In genomic region chr6:147540075-147540474, GRCh38 we compare ENCODE assay signal across 1 cellular context.
TF ChIP-seq lines count a peak whose summit lies in the region.

No MANE protein-coding gene starts in this region.

TF ChIP-seq in K562, 482 proteins besides CTCF, POLR2A, EP300 and RAD21:
- TF ChIP-seq MAFF (IDR thresholded peaks at IDR 0.05; ENCODE audit: low read length) (no peak), ESRRB (CRISPR knock-in tag; IDR thresholded peaks at IDR 0.05; ENCODE audit: borderline replicate concordance) (no peak), HBP1 (CRISPR knock-in tag; IDR thresholded peaks at IDR 0.05) (no peak), ZBTB11 (CRISPR knock-in tag; IDR thresholded peaks at IDR 0.05) (no peak), ASH1L (IDR thresholded peaks at IDR 0.05; ENCODE audit: borderline replicate concordance, low read depth, partially characterized antibody) (no peak), SRSF3 (IDR thresholded peaks at IDR 0.05; ENCODE audit: insufficient read depth, low read length) (no peak), ZNF445 (CRISPR knock-in tag; IDR thresholded peaks at IDR 0.05; ENCODE audit: low read depth) (no peak), MTA3 (IDR thresholded peaks at IDR 0.05; ENCODE audit: borderline replicate concordance) (no peak), GATAD2B (IDR thresholded peaks at IDR 0.05; ENCODE audit: borderline replicate concordance) (no peak), HNRNPUL1 (IDR thresholded peaks at IDR 0.05; ENCODE audit: low read length) (no peak), ZNF3 (CRISPR knock-in tag; IDR thresholded peaks at IDR 0.05) (no peak)
